ENCODE assay signal across 24 cellular contexts in the genomic region with DNA sequence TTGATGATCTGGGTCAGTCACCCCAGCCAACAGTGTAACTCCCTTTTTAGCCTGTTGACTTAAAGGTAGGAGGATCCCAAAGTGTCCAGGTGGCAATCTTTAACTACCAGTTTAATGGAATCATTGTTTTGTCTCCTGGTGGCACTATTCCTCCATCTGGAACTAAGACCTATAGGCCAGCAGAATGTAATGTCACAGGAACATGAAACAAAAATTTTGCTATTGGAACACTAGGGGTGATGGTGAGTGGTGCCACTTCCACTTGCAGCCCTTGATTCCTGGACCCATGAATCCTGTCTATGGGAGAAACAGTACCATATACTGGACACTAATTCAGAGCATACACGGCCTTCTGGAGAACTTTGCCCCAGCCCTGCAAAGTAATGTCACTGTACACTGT.
A peak's percentile ranks its signal among the peaks of the same experiment; 100 is the strongest.
DNase-seq lines count a peak whose midpoint lies in the region; ATAC-seq and TF ChIP-seq lines count a peak whose summit lies in the region.
"Had no signal": no experiment of that assay in that cellular context is flagged by ENCODE, and none has a peak within 500 bp of the region (broad histone marks: within the 10 kb centered on the region; RNA-seq: fewer than 3 reads in every experiment).

No MANE protein-coding gene starts in this region.

- no peaks in the 10 kb centered on the region for H3K79me2 ChIP-seq in PC-3 (ENCODE audit: low read length)

- H3K27me3 ChIP-seq in PC-3 (ENCODE audit: low read length) = no peaks in the 10 kb centered on the region
- H3K27me3 ChIP-seq: suprapubic skin, vagina had no signal

- peaks cover 20% of the 10 kb centered on the region for H3K36me3 Mint-ChIP-seq in HFFc6 (ENCODE audit: low read depth)

- no peaks in the 10 kb centered on the region for H3K4me1 Mint-ChIP-seq in HFFc6 (ENCODE audit: low read depth)
- H3K4me1 Mint-ChIP-seq: activated T-helper 17 cell treated with anti-CD3 and anti-CD28 coated beads, Interleukin-2, amount 50 U/mL, for 72 hours; endodermal cell had no signal

- H4K20me1 ChIP-seq in PC-3 (ENCODE audit: low read length) = no peaks in the 10 kb centered on the region

- BruUV-seq in PC-3 (replicated peaks; lab: Mats Ljungman, UMichigan) = no TSS peak

- H3K27ac ChIP-seq in PC-3 (ENCODE audit: low read length) = no peak overlapping the region
- H3K27ac ChIP-seq: C4-2B, pancreas, suprapubic skin, vagina, VCaP had no signal

- no peaks in the 10 kb centered on the region for H3F3A ChIP-seq in PC-3 (ENCODE audit: low read length, unreplicated experiment)

- DNase-seq in NCI-H1694 (lab: John Stamatoyannopoulos, UW) (peak; percentile 4), NCI-H1694 treated with DMSO at 0.1 percent for 48 hours (lab: John Stamatoyannopoulos, UW) (no peak), HFFc6 (no peak), PC-3 (peak; percentile 54), fibroblast of pulmonary artery (ENCODE audit: low read depth) (peak; percentile 3), cerebellar nuclear complex (lab: John Stamatoyannopoulos, UW) (no peak), AG08396 (ENCODE audit: low spot score) (no peak)
- DNase-seq: activated CD4-positive, alpha-beta T cell treated with anti-CD3 and anti-CD28 coated beads, Interleukin-2, amount 50 U/mL, for 1 hour; activated naive CD8-positive, alpha-beta T cell treated with anti-CD3 and anti-CD28 coated beads, Interleukin-2, amount 10 ng/mL, durations not matched to agents 7 days and 5 days; endodermal cell; natural killer cell; NCI-H1105; pancreas; SHP77 treated with DMSO at 0.1 percent for 48 hours had no signal

- H3K9me3 Mint-ChIP-seq in HFFc6 = peaks cover 18% of the 10 kb centered on the region
- H3K9me3 Mint-ChIP-seq: activated T-helper 17 cell treated with anti-CD3 and anti-CD28 coated beads, Interleukin-2, amount 50 U/mL, for 72 hours had no signal

- H3K27ac Mint-ChIP-seq in HFFc6 = no peak overlapping the region
- H3K27ac Mint-ChIP-seq: activated naive CD8-positive, alpha-beta T cell treated with anti-CD3 and anti-CD28 coated beads, Interleukin-2, amount 10 ng/mL, durations not matched to agents 7 days and 5 days; activated T-helper 17 cell treated with anti-CD3 and anti-CD28 coated beads, Interleukin-2, amount 50 U/mL, for 72 hours; endodermal cell; natural killer cell; T-helper 1 cell treated with Interleukin-12 subunit alpha and Interleukin-12 subunit beta and Interleukin-4 antibody, amounts not matched to agents 30 μg/mL and 1 μg/mL, for 36 hours had no signal

- H3K4me3 Mint-ChIP-seq in HFFc6 = no peak overlapping the region
- H3K4me3 Mint-ChIP-seq: activated naive CD8-positive, alpha-beta T cell treated with anti-CD3 and anti-CD28 coated beads, Interleukin-2, amount 10 ng/mL, durations not matched to agents 7 days and 5 days; activated T-helper 17 cell treated with anti-CD3 and anti-CD28 coated beads, Interleukin-2, amount 50 U/mL, for 72 hours; endodermal cell; IgD-negative memory B cell; natural killer cell; T-helper 1 cell treated with Interleukin-12 subunit alpha and Interleukin-12 subunit beta and Interleukin-4 antibody, amounts not matched to agents 30 μg/mL and 1 μg/mL, for 36 hours had no signal

- intact Hi-C loops in PC-3 (cut with micrococcal nuclease) = no loop called here

- no peaks in the 10 kb centered on the region for H3K9me3 ChIP-seq in PC-3 (ENCODE audit: low read length)
- H3K9me3 ChIP-seq: pancreas, suprapubic skin, vagina had no signal

- H2AFZ ChIP-seq in PC-3 (ENCODE audit: low read length) = no peak overlapping the region

- H3K27me3 Mint-ChIP-seq in HFFc6 (ENCODE audit: insufficient read depth) = peaks cover 3% of the 10 kb centered on the region
- H3K27me3 Mint-ChIP-seq: activated naive CD8-positive, alpha-beta T cell treated with anti-CD3 and anti-CD28 coated beads, Interleukin-2, amount 10 ng/mL, durations not matched to agents 7 days and 5 days; activated T-helper 17 cell treated with anti-CD3 and anti-CD28 coated beads, Interleukin-2, amount 50 U/mL, for 72 hours; IgD-negative memory B cell had no signal

- no peak overlapping the region for H3K9ac ChIP-seq in PC-3 (ENCODE audit: low read length)

- POLR2A ChIA-PET in PC-3 (lab: Charles Lee; ENCODE audit: unreplicated experiment) = no interaction called here

- CTCF ChIA-PET in PC-3 (lab: Charles Lee) = no interaction called here

- ATAC-seq in PC-3 = 0 out of 2 replicates have a peak, but pooled peaks have one; percentile 29
- ATAC-seq in GM21576 (IDR thresholded peaks at IDR 0.05; ENCODE audit: unreplicated experiment) = no peak
- ATAC-seq: activated T-helper 17 cell treated with anti-CD3 and anti-CD28 coated beads, Interleukin-2, amount 50 U/mL, for 72 hours; left lobe of liver; natural killer cell; pancreas; sciatic nerve had no signal

- H3K4me2 ChIP-seq in PC-3 (ENCODE audit: low read length) = no peak overlapping the region

- H3K4me3 ChIP-seq in PC-3 (ENCODE audit: low read length) (no peak overlapping the region), fibroblast of pulmonary artery (replicated peaks; ENCODE audit: low read depth, low read length) (no peak overlapping the region)
- H3K4me3 ChIP-seq: pancreas, suprapubic skin, vagina had no signal

- no peaks in the 10 kb centered on the region for H3K4me1 ChIP-seq in PC-3 (ENCODE audit: insufficient read depth, low read length)
- H3K4me1 ChIP-seq: pancreas, suprapubic skin, vagina had no signal

- H3K9me2 ChIP-seq in PC-3 (replicated peaks; ENCODE audit: low read length) = 0 out of 2 replicates have a peak, but pooled peaks cover 3% of the 10 kb centered on the region

- 0 out of 2 replicates have a peak, but pooled peaks have one; percentile 14 for TF ChIP-seq CTCF in HFFc6 (IDR thresholded peaks at IDR 0.05)
- peak; percentile 45 for TF ChIP-seq CTCF in PC-3 (conservative IDR thresholded peaks at IDR 0.05; ENCODE audit: low read depth, low read length)
- TF ChIP-seq CTCF in fibroblast of pulmonary artery (IDR thresholded peaks at IDR 0.05; ENCODE audit: low read length, missing control alignments) = no peak

- no peaks in the 10 kb centered on the region for H3K36me3 ChIP-seq in PC-3 (ENCODE audit: low read depth, low read length)
- H3K36me3 ChIP-seq: pancreas, suprapubic skin, vagina had no signal

Comparison
In these comparisons a context has a peak if more than half of its experiments do, and no peak if none do; other contexts are left out.
1. DNase-seq: peak in NCI-H1694 (single experiment), PC-3 (single experiment) and fibroblast of pulmonary artery (single experiment); none in NCI-H1694 treated with DMSO at 0.1 percent for 48 hours (single experiment), HFFc6 (single experiment), cerebellar nuclear complex (0 of 2) and AG08396 (single experiment).